In the genomic region with DNA sequence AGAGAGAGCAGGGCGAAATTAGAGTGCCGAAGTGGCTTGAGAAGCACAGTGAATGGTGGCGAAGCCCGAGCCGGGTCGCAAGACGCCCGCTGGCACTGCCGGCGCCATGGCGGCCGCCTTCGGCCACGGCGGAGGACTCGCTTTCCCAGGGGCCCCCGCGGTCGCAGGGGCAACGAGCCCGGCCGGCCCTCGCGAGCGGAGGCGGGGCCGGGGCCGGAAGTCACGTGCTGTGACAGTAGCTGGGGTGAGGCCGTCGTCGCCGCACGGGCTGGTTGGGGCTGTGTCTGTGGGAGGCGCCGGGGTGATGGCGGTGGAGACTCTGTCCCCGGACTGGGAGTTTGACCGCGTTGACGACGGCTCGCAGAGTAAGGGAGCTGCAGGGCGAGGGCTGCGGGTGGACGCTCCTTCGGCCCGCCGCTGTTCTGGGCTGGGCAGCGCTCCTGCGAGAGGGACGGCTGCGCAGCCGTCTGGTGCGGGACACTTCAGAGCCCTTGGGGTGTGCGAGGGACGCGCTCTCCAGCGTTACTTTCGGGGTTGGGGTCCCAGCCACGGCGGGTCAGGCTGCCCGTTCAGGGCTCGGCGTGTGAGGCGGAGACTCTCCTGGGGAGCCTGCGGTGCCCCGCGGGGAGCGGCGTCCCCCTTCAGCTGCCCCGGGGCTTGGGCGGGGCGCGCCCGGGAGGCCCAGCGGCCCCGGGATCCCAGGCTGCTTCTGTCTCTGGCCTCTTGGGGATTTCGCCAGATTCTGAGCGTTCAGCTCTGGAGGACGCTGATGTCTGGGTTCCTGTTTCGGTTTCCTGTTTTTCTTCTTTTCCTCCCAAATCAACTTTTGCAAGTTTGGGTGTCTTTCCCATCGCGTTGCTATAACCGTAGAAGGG, we compare ENCODE assay signal across 1 cellular context.
TF ChIP-seq lines count a peak whose summit lies in the region.

A gene with protein sequence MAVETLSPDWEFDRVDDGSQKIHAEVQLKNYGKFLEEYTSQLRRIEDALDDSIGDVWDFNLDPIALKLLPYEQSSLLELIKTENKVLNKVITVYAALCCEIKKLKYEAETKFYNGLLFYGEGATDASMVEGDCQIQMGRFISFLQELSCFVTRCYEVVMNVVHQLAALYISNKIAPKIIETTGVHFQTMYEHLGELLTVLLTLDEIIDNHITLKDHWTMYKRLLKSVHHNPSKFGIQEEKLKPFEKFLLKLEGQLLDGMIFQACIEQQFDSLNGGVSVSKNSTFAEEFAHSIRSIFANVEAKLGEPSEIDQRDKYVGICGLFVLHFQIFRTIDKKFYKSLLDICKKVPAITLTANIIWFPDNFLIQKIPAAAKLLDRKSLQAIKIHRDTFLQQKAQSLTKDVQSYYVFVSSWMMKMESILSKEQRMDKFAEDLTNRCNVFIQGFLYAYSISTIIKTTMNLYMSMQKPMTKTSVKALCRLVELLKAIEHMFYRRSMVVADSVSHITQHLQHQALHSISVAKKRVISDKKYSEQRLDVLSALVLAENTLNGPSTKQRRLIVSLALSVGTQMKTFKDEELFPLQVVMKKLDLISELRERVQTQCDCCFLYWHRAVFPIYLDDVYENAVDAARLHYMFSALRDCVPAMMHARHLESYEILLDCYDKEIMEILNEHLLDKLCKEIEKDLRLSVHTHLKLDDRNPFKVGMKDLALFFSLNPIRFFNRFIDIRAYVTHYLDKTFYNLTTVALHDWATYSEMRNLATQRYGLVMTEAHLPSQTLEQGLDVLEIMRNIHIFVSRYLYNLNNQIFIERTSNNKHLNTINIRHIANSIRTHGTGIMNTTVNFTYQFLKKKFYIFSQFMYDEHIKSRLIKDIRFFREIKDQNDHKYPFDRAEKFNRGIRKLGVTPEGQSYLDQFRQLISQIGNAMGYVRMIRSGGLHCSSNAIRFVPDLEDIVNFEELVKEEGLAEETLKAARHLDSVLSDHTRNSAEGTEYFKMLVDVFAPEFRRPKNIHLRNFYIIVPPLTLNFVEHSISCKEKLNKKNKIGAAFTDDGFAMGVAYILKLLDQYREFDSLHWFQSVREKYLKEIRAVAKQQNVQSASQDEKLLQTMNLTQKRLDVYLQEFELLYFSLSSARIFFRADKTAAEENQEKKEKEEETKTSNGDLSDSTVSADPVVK (plus strand): TSS at position 235 of the 875 bp plus-strand sequence. CDS start 70 bp downstream, at position 305.

TF ChIP-seq in WTC11, 78 proteins besides CTCF, POLR2A, EP300 and RAD21 (continued from another document):
- TF ChIP-seq, protein P1, sequence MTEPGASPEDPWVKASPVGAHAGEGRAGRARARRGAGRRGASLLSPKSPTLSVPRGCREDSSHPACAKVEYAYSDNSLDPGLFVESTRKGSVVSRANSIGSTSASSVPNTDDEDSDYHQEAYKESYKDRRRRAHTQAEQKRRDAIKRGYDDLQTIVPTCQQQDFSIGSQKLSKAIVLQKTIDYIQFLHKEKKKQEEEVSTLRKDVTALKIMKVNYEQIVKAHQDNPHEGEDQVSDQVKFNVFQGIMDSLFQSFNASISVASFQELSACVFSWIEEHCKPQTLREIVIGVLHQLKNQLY (CRISPR knock-in tag; IDR thresholded peaks at IDR 0.05), result 0 out of 2 replicates have a peak, but pooled peaks have one; percentile 54
- TF ChIP-seq ZNF232 (CRISPR knock-in tag; IDR thresholded peaks at IDR 0.05) (peak; percentile 93; the same call in 1 of the 2 replicates), SP1 (CRISPR knock-in tag; conservative IDR thresholded peaks at IDR 0.05) (peak; percentile 98), ZBTB21 (CRISPR knock-in tag; IDR thresholded peaks at IDR 0.05; ENCODE audit: borderline replicate concordance) (no peak), TP53 (CRISPR knock-in tag; IDR thresholded peaks at IDR 0.05) (peak; percentile 92), TEAD1 (CRISPR knock-in tag; IDR thresholded peaks at IDR 0.05) (peak; percentile 87), ETV6 (CRISPR knock-in tag; IDR thresholded peaks at IDR 0.05) (peak; percentile 97), ZNF263 (CRISPR knock-in tag; IDR thresholded peaks at IDR 0.05; ENCODE audit: low read depth) (0 out of 2 replicates have a peak, but pooled peaks have one; percentile 31)
- TF ChIP-seq, protein P2, sequence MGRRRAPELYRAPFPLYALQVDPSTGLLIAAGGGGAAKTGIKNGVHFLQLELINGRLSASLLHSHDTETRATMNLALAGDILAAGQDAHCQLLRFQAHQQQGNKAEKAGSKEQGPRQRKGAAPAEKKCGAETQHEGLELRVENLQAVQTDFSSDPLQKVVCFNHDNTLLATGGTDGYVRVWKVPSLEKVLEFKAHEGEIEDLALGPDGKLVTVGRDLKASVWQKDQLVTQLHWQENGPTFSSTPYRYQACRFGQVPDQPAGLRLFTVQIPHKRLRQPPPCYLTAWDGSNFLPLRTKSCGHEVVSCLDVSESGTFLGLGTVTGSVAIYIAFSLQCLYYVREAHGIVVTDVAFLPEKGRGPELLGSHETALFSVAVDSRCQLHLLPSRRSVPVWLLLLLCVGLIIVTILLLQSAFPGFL (CRISPR knock-in tag; IDR thresholded peaks at IDR 0.05; ENCODE audit: borderline replicate concordance), result no peak
- TF ChIP-seq, protein P3, sequence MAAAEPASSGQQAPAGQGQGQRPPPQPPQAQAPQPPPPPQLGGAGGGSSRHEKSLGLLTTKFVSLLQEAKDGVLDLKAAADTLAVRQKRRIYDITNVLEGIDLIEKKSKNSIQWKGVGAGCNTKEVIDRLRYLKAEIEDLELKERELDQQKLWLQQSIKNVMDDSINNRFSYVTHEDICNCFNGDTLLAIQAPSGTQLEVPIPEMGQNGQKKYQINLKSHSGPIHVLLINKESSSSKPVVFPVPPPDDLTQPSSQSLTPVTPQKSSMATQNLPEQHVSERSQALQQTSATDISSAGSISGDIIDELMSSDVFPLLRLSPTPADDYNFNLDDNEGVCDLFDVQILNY (CRISPR knock-in tag; IDR thresholded peaks at IDR 0.05), result peak; percentile 87
- TF ChIP-seq, protein P4, sequence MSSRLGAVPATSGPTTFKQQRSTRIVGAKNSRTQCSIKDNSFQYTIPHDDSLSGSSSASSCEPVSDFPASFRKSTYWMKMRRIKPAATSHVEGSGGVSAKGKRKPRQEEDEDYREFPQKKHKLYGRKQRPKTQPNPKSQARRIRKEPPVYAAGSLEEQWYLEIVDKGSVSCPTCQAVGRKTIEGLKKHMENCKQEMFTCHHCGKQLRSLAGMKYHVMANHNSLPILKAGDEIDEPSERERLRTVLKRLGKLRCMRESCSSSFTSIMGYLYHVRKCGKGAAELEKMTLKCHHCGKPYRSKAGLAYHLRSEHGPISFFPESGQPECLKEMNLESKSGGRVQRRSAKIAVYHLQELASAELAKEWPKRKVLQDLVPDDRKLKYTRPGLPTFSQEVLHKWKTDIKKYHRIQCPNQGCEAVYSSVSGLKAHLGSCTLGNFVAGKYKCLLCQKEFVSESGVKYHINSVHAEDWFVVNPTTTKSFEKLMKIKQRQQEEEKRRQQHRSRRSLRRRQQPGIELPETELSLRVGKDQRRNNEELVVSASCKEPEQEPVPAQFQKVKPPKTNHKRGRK (CRISPR knock-in tag; IDR thresholded peaks at IDR 0.05; ENCODE audit: borderline replicate concordance), result peak; percentile 44; the same call in 1 of the 2 replicates
- TF ChIP-seq, protein P5, sequence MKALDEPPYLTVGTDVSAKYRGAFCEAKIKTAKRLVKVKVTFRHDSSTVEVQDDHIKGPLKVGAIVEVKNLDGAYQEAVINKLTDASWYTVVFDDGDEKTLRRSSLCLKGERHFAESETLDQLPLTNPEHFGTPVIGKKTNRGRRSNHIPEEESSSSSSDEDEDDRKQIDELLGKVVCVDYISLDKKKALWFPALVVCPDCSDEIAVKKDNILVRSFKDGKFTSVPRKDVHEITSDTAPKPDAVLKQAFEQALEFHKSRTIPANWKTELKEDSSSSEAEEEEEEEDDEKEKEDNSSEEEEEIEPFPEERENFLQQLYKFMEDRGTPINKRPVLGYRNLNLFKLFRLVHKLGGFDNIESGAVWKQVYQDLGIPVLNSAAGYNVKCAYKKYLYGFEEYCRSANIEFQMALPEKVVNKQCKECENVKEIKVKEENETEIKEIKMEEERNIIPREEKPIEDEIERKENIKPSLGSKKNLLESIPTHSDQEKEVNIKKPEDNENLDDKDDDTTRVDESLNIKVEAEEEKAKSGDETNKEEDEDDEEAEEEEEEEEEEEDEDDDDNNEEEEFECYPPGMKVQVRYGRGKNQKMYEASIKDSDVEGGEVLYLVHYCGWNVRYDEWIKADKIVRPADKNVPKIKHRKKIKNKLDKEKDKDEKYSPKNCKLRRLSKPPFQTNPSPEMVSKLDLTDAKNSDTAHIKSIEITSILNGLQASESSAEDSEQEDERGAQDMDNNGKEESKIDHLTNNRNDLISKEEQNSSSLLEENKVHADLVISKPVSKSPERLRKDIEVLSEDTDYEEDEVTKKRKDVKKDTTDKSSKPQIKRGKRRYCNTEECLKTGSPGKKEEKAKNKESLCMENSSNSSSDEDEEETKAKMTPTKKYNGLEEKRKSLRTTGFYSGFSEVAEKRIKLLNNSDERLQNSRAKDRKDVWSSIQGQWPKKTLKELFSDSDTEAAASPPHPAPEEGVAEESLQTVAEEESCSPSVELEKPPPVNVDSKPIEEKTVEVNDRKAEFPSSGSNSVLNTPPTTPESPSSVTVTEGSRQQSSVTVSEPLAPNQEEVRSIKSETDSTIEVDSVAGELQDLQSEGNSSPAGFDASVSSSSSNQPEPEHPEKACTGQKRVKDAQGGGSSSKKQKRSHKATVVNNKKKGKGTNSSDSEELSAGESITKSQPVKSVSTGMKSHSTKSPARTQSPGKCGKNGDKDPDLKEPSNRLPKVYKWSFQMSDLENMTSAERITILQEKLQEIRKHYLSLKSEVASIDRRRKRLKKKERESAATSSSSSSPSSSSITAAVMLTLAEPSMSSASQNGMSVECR (CRISPR knock-in tag; IDR thresholded peaks at IDR 0.05; ENCODE audit: borderline replicate concordance), result peak; percentile 88; the same call in 1 of the 2 replicates
